13 cellular contexts compared by ENCODE assay signal in the genomic region with DNA sequence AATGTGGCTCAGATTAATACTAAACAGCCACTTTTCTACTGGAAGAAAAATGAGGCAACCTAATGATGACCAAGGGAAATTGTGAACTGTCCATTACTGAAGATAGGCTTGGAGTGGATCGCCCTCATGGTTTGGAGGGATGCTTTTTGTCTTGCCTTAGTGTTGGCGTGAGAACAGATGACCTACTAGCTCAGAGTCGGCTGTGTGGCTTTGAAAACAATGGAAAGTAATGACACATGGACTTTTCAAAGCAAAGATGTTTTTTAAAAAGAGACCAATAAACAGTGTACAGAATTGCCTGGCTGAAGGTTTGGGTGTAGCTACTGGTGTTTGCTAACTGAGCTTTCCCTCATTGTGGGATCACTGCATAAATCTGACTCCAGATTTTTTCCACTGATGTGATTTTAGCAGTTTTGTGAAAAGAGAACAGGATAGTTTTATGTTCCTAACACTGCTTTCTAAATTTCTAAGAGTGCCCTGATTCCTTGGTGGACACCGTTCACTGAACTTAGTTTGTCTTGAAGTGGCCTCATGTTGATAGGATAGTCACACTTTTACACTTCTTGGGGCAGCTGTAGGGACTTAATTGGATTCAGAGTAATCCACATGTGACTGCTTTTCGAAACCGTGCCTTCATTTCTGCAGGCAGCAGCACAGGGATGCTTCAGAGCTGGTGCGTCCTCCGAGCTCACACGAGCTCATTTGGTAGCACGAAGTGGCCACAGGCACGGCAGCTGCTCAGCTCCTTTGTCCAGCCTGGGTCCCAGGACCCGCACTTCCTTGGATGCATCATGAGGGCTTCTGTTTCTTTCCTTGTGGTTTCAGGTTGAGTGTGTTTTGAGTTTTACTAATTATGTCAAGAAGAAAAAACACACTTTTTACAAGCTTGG. TPM values are rescaled to one million over a fixed set of nuclear protein-coding genes. Genes with fewer than 3 reads are reported as not detected.
DNase-seq lines count a peak whose midpoint lies in the region; ATAC-seq and TF ChIP-seq lines count a peak whose summit lies in the region.
"Had no signal": no experiment of that assay in that cellular context is flagged by ENCODE, and none has a peak within 500 bp of the region (broad histone marks: within the 10 kb centered on the region; RNA-seq: fewer than 3 reads in every experiment).

No MANE protein-coding gene starts in this region.

- DNase-seq in activated naive CD4-positive, alpha-beta T cell treated with anti-CD3 and anti-CD28 coated beads, Interleukin-2, amount 50 U/mL, for 72 hours (ENCODE audit: low spot score in 2 of 2) = no peak
- no peak for DNase-seq in activated naive CD4-positive, alpha-beta T cell treated with Interleukin-2 at 50 U/mL for 16 hours
- DNase-seq in colonic mucosa = no peak
- DNase-seq in hippocampal formation (lab: John Stamatoyannopoulos, UW) = no peak
- no peak for DNase-seq in GM13977 (ENCODE audit: low spot score)
- DNase-seq in ACHN = no peak
- DNase-seq: immature natural killer cell; naive thymus-derived CD8-positive, alpha-beta T cell had no signal

- no peaks in the 10 kb centered on the region for H3K9me3 Mint-ChIP-seq in activated naive CD4-positive, alpha-beta T cell treated with anti-CD3 and anti-CD28 coated beads, Interleukin-2, amount 50 U/mL, for 72 hours
- H3K9me3 Mint-ChIP-seq: activated T-helper 1 cell treated with anti-CD3 and anti-CD28 coated beads, Interleukin-12 subunit alpha, Interleukin-12 subunit beta, Interleukin-2, Interleukin-4 antibody, amounts not matched to agents 30 ng/mL and 10 ng/mL and 1 ng/mL, durations not matched to agents 14 hours and 24 hours and 36 hours; immature natural killer cell; naive thymus-derived CD8-positive, alpha-beta T cell had no signal

- in situ Hi-C loops in GM13977 (cut with MboI; ENCODE audit: low pct_unique_long_range_greater_than_20kb, low sequenced_read_pairs, unreplicated experiment) = no loop called here
- in situ Hi-C loops in ACHN (cut with HindIII; ENCODE audit: low pct_ligation_motif_present, low pct_unique_long_range_greater_than_20kb, low sequenced_read_pairs) = no loop called here

- H3K27me3 ChIP-seq in colonic mucosa = no peaks in the 10 kb centered on the region
- no peaks in the 10 kb centered on the region for H3K27me3 ChIP-seq in mucosa of stomach (ENCODE audit: control insufficient read depth, insufficient read depth, low read length)

- H3K9me3 ChIP-seq in colonic mucosa (no peaks in the 10 kb centered on the region), mucosa of stomach (ENCODE audit: control insufficient read depth, low read length) (no peaks in the 10 kb centered on the region)
- H3K9me3 ChIP-seq: HAP-1 had no signal

- H3K36me3 Mint-ChIP-seq in activated naive CD4-positive, alpha-beta T cell treated with anti-CD3 and anti-CD28 coated beads, Interleukin-2, amount 50 U/mL, for 72 hours = peaks cover 16 to 34% of the 10 kb centered on the region in 2 donors

- no peak for ATAC-seq in activated naive CD4-positive, alpha-beta T cell treated with anti-CD3 and anti-CD28 coated beads, Interleukin-2, amount 50 U/mL, for 72 hours
- ATAC-seq in GM19351 (IDR thresholded peaks at IDR 0.05; ENCODE audit: unreplicated experiment) = no peak
- ATAC-seq: GM12878; naive thymus-derived CD8-positive, alpha-beta T cell had no signal

- H3K4me3 ChIP-seq in colonic mucosa (no peak overlapping the region), mucosa of stomach (ENCODE audit: low read length) (no peak overlapping the region)
- H3K4me3 ChIP-seq: GM12878, HAP-1 had no signal

- intact Hi-C loops in colonic mucosa (cut with DNase I) = no loop called here

- TF ChIP-seq CTCF in colonic mucosa (IDR thresholded peaks at IDR 0.05) (no peak), GM13977 (IDR thresholded peaks at IDR 0.05; ENCODE audit: extremely low read depth, insufficient read depth, missing control alignments) (no peak)

- H3K9ac ChIP-seq in colonic mucosa (ENCODE audit: low read depth in 2 of 2, low read length in 2 of 2) = no peak overlapping the region
- H3K9ac ChIP-seq in mucosa of stomach (ENCODE audit: low read length) = peak overlapping the region; percentile 1

- H3K27ac ChIP-seq in colonic mucosa = peak overlapping the region; percentile 80

- H3K36me3 ChIP-seq in colonic mucosa (no peaks in the 10 kb centered on the region), mucosa of stomach (ENCODE audit: control insufficient read depth, insufficient read depth, low read length) (no peaks in the 10 kb centered on the region)

- H3K4me1 ChIP-seq in colonic mucosa (peaks cover 9% of the 10 kb centered on the region), mucosa of stomach (ENCODE audit: control insufficient read depth, insufficient read depth, low read length) (peaks cover 30% of the 10 kb centered on the region)

- H3K27ac Mint-ChIP-seq in activated naive CD4-positive, alpha-beta T cell treated with anti-CD3 and anti-CD28 coated beads, Interleukin-2, amount 50 U/mL, for 72 hours = peak overlapping the region; percentile 25 to 28
- H3K27ac Mint-ChIP-seq: activated T-helper 1 cell treated with anti-CD3 and anti-CD28 coated beads, Interleukin-12 subunit alpha, Interleukin-12 subunit beta, Interleukin-2, Interleukin-4 antibody, amounts not matched to agents 30 ng/mL and 10 ng/mL and 1 ng/mL, durations not matched to agents 14 hours and 24 hours and 36 hours had no signal

RNA-seq across cellular contexts. Expression of a gene that starts 4.3 kb away (rescaled TPM):
- 10 to 100 TPM; 20.3 to 28.8 TPM for total RNA-seq in activated naive CD4-positive, alpha-beta T cell treated with anti-CD3 and anti-CD28 coated beads, Interleukin-2, amount 50 U/mL, for 72 hours
- 10 to 100 TPM; 62.1 to 72.3 TPM for total RNA-seq in colonic mucosa
